Comparison of ENCODE assay signal across 1 cellular context in the genomic region with DNA sequence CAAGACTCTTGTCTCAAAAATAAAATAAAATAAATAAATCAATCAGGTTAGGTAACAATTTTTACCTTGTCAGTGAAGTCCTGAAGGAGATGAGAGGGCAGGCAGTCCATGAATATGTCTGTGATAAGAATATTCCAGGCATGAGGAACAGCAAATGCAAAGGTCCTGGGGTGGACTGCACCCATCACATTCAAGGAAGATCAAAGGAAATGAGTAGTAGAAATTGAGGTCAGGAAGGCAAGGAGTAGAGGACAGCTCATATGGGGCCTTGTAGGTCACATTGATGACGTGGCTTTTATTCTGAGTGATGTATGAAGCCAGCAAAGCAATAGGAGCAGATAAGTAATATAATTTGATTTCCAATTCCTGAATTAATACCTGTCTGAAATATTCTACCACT.
TF ChIP-seq lines count a peak whose summit lies in the region.

No MANE protein-coding gene starts in this region.

TF ChIP-seq in HepG2, 621 proteins besides CTCF, POLR2A, EP300 and RAD21 (continued from another document):
- TF ChIP-seq, protein P1, sequence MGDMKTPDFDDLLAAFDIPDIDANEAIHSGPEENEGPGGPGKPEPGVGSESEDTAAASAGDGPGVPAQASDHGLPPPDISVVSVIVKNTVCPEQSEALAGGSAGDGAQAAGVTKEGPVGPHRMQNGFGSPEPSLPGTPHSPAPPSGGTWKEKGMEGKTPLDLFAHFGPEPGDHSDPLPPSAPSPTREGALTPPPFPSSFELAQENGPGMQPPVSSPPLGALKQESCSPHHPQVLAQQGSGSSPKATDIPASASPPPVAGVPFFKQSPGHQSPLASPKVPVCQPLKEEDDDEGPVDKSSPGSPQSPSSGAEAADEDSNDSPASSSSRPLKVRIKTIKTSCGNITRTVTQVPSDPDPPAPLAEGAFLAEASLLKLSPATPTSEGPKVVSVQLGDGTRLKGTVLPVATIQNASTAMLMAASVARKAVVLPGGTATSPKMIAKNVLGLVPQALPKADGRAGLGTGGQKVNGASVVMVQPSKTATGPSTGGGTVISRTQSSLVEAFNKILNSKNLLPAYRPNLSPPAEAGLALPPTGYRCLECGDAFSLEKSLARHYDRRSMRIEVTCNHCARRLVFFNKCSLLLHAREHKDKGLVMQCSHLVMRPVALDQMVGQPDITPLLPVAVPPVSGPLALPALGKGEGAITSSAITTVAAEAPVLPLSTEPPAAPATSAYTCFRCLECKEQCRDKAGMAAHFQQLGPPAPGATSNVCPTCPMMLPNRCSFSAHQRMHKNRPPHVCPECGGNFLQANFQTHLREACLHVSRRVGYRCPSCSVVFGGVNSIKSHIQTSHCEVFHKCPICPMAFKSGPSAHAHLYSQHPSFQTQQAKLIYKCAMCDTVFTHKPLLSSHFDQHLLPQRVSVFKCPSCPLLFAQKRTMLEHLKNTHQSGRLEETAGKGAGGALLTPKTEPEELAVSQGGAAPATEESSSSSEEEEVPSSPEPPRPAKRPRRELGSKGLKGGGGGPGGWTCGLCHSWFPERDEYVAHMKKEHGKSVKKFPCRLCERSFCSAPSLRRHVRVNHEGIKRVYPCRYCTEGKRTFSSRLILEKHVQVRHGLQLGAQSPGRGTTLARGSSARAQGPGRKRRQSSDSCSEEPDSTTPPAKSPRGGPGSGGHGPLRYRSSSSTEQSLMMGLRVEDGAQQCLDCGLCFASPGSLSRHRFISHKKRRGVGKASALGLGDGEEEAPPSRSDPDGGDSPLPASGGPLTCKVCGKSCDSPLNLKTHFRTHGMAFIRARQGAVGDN (CRISPR knock-in tag; IDR thresholded peaks at IDR 0.05) = no peak
- TF ChIP-seq AHR (CRISPR knock-in tag; IDR thresholded peaks at IDR 0.05) = no peak
- TF ChIP-seq ZNF674 (CRISPR knock-in tag; IDR thresholded peaks at IDR 0.05; ENCODE audit: low read depth) = no peak
- TF ChIP-seq HDAC6 (IDR thresholded peaks at IDR 0.05; ENCODE audit: low read depth, low read length) = no peak
- TF ChIP-seq CREB1 (IDR thresholded peaks at IDR 0.05) = peak; percentile 74
- TF ChIP-seq CREB1 (CRISPR knock-in tag; IDR thresholded peaks at IDR 0.05) = no peak
